8 cellular contexts compared by ENCODE assay signal in the genomic region with DNA sequence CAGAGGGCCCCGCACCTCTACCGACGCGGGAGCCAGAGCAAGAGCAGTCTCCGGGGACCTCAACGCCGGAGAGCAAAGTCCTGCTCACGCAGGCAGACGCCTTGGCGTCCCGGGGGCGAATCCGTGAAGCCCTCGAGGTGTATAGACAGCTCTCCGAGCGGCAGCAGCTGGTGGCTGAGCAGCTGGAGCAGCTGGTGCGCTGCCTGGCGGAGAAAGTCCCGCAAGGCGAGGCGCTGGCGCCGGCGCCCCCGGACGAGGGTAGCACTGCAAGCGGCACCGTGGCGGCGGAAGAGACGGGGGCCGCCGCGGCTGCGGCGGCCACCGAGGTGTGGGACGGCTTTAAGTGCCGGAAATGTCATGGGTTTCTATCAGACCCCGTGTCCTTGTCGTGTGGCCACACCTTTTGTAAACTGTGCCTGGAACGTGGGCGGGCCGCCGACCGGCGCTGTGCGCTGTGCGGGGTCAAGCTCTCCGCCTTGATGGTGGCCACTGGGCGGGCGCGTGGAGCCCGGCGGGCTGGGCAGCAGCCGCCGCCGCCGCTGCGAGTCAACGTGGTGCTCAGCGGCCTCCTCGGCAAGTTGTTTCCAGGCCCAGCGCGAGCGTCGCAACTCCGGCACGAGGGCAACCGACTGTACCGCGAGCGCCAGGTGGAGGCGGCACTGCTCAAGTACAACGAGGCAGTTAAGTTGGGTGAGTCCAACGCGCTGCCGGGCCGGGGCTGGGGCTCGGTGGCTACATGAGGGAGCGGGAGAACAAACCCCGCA. TPM values are rescaled to one million over a fixed set of nuclear protein-coding genes. Genes with fewer than 3 reads are reported as not detected.
DNase-seq lines count a peak whose midpoint lies in the region; ATAC-seq and TF ChIP-seq lines count a peak whose summit lies in the region.

No MANE protein-coding gene starts in this region.

- peaks cover 26% of the 10 kb centered on the region for H3K27me3 Mint-ChIP-seq in chondrocyte (ENCODE audit: low read depth)

- TF ChIP-seq CTCF in chondrocyte (IDR thresholded peaks at IDR 0.05), result peak; percentile 13

- ATAC-seq in GM18867 (IDR thresholded peaks at IDR 0.05; ENCODE audit: unreplicated experiment) (peak; percentile 56), HG03025 (IDR thresholded peaks at IDR 0.05; ENCODE audit: low FRiP score, unreplicated experiment) (no peak)

- H3K4me3 Mint-ChIP-seq in chondrocyte (ENCODE audit: unreplicated experiment), result peak overlapping the region; percentile 77

- no peak for TF ChIP-seq EP300 in Ishikawa (IDR thresholded peaks at IDR 0.05; ENCODE audit: borderline replicate concordance)

- TF ChIP-seq RAD21 in Ishikawa (IDR thresholded peaks at IDR 0.05; ENCODE audit: low read depth), result no peak

- H3K27ac Mint-ChIP-seq in chondrocyte (ENCODE audit: unreplicated experiment), result no peak overlapping the region

- peaks cover 3% of the 10 kb centered on the region for H3K9me3 Mint-ChIP-seq in chondrocyte (ENCODE audit: low read depth)

- peaks cover 1% of the 10 kb centered on the region for H3K36me3 Mint-ChIP-seq in chondrocyte (ENCODE audit: low read depth)

- DNase-seq in activated CD4-positive, CD25-positive, alpha-beta regulatory T cell (lab: John Stamatoyannopoulos, UW), result peak; percentile 1 to 23 (median 16)
- DNase-seq in chondrocyte (ENCODE audit: low spot score) (no peak), lung microvascular endothelial cell (ENCODE audit: low read depth in 2 of 2) (peak; percentile 31 to 63), NCI-H187 (lab: John Stamatoyannopoulos, UW) (no peak)
- peak; percentile 45 for DNase-seq in stimulated activated CD8-positive, alpha-beta memory T cell treated with anti-CD3 and anti-CD28 coated beads, Interleukin-4, amount 100 ng/mL, for 48 hours

- H3K4me1 Mint-ChIP-seq in chondrocyte (ENCODE audit: low read depth), result peaks cover 13% of the 10 kb centered on the region

TF ChIP-seq in Ishikawa, 13 proteins besides CTCF, POLR2A, EP300 and RAD21:
- TF ChIP-seq EGR1 (IDR thresholded peaks at IDR 0.05) (peak; percentile 55), CEBPB (IDR thresholded peaks at IDR 0.05) (no peak)
- TF ChIP-seq, protein P1, sequence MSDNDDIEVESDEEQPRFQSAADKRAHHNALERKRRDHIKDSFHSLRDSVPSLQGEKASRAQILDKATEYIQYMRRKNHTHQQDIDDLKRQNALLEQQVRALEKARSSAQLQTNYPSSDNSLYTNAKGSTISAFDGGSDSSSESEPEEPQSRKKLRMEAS (IDR thresholded peaks at IDR 0.05), result peak; percentile 95

RNA-seq across cellular contexts. Expression of gene LONRF3, which starts 0.7 kb away (rescaled TPM):
- total RNA-seq in chondrocyte (0.07 to 0.10 TPM in 2 of 3 replicates, not detected in the other), lung microvascular endothelial cell (15.7 and 44.8 TPM in 2 replicates)

Comparison
In these comparisons a context has a peak if more than half of its experiments do, and no peak if none do; other contexts are left out.
1. DNase-seq: peak in activated CD4-positive, CD25-positive, alpha-beta regulatory T cell (4 of 4), lung microvascular endothelial cell (2 of 2) and stimulated activated CD8-positive, alpha-beta memory T cell treated with anti-CD3 and anti-CD28 coated beads, Interleukin-4, amount 100 ng/mL, for 48 hours (single experiment); none in chondrocyte (single experiment) and NCI-H187 (0 of 2).
2. RNA of gene LONRF3, which starts 0.7 kb away (total RNA-seq): 15.7 to 44.8 TPM in lung microvascular endothelial cell; 0.07 to 0.10 TPM in chondrocyte; every median in the first group is over 10 times any median in the second.